2 cellular contexts compared by ENCODE assay signal in the genomic region with DNA sequence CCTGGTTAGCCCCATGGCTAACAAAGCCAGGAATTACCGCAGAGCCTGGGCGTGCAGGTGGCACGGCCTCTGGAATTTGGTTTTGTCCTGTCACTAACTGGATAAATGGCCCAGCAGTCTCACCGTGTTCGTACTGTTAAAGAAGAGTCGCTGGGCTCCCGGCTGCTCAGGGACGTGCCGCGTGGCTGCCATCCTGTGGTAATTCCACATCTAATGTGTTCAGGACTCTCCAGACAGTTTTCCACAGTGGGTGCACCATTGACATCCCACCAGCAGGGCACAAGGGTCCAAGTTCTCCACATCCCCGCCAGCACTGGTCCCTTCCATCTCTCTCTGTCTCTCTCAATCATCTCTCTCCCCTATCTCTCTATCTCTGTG.
TF ChIP-seq lines count a peak whose summit lies in the region.

No MANE protein-coding gene starts in this region.

TF ChIP-seq in A549, 52 proteins besides CTCF, POLR2A, EP300 and RAD21 (continued from another document):
- TF ChIP-seq, protein P1, sequence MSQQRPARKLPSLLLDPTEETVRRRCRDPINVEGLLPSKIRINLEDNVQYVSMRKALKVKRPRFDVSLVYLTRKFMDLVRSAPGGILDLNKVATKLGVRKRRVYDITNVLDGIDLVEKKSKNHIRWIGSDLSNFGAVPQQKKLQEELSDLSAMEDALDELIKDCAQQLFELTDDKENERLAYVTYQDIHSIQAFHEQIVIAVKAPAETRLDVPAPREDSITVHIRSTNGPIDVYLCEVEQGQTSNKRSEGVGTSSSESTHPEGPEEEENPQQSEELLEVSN (IDR thresholded peaks at IDR 0.05; ENCODE audit: borderline replicate concordance, low read depth) = no peak
- TF ChIP-seq USF2 (IDR thresholded peaks at IDR 0.05) = no peak
- no peak for TF ChIP-seq RNF2 (IDR thresholded peaks at IDR 0.05; ENCODE audit: borderline replicate concordance, low read depth)
- TF ChIP-seq KDM1A (IDR thresholded peaks at IDR 0.05; ENCODE audit: low read depth) = no peak
- TF ChIP-seq TFCP2L1 (CRISPR knock-in tag; IDR thresholded peaks at IDR 0.05) = no peak
- no peak for TF ChIP-seq REST (IDR thresholded peaks at IDR 0.05)
- no peak for TF ChIP-seq FOXS1 (CRISPR knock-in tag; IDR thresholded peaks at IDR 0.05)

TF ChIP-seq in SK-N-SH, 30 proteins besides CTCF, POLR2A, EP300 and RAD21:
- no peak for TF ChIP-seq ZBTB33 (IDR thresholded peaks at IDR 0.05; ENCODE audit: borderline replicate concordance, low read depth)
- TF ChIP-seq PBX3 (IDR thresholded peaks at IDR 0.05) = no peak
- no peak for TF ChIP-seq NRF1 (IDR thresholded peaks at IDR 0.05; ENCODE audit: low read depth, low read length)
- TF ChIP-seq, protein P2, sequence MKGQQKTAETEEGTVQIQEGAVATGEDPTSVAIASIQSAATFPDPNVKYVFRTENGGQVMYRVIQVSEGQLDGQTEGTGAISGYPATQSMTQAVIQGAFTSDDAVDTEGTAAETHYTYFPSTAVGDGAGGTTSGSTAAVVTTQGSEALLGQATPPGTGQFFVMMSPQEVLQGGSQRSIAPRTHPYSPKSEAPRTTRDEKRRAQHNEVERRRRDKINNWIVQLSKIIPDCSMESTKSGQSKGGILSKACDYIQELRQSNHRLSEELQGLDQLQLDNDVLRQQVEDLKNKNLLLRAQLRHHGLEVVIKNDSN (IDR thresholded peaks at IDR 0.05; ENCODE audit: borderline replicate concordance, low read depth) = no peak
- TF ChIP-seq RFX5 (IDR thresholded peaks at IDR 0.05; ENCODE audit: low read length) = no peak
- TF ChIP-seq TAF1 (IDR thresholded peaks at IDR 0.05; ENCODE audit: borderline replicate concordance, low read depth, low read length) = no peak
- no peak for TF ChIP-seq POLR2AphosphoS5 (IDR thresholded peaks at IDR 0.05; ENCODE audit: low read depth, low read length)
- TF ChIP-seq, protein P3, sequence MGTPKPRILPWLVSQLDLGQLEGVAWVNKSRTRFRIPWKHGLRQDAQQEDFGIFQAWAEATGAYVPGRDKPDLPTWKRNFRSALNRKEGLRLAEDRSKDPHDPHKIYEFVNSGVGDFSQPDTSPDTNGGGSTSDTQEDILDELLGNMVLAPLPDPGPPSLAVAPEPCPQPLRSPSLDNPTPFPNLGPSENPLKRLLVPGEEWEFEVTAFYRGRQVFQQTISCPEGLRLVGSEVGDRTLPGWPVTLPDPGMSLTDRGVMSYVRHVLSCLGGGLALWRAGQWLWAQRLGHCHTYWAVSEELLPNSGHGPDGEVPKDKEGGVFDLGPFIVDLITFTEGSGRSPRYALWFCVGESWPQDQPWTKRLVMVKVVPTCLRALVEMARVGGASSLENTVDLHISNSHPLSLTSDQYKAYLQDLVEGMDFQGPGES (IDR thresholded peaks at IDR 0.05; ENCODE audit: low read depth, low read length) = no peak
- no peak for TF ChIP-seq GATA2 (CRISPR knock-in tag; IDR thresholded peaks at IDR 0.05)
- TF ChIP-seq RCOR1 (IDR thresholded peaks at IDR 0.05; ENCODE audit: low read length) = no peak
- TF ChIP-seq USF2 (IDR thresholded peaks at IDR 0.05; ENCODE audit: borderline replicate concordance, low read depth, low read length) = no peak
- no peak for TF ChIP-seq REST (IDR thresholded peaks at IDR 0.05; ENCODE audit: low read depth, low read length)
- TF ChIP-seq MEF2A (IDR thresholded peaks at IDR 0.05; ENCODE audit: borderline replicate concordance, low read depth) = no peak
- TF ChIP-seq YY1 (IDR thresholded peaks at IDR 0.05; ENCODE audit: low read depth) = no peak
- no peak for TF ChIP-seq CHD2 (IDR thresholded peaks at IDR 0.05; ENCODE audit: low read length, partially characterized antibody)
- TF ChIP-seq TCF12 (IDR thresholded peaks at IDR 0.05) = no peak
- TF ChIP-seq RXRA (IDR thresholded peaks at IDR 0.05; ENCODE audit: borderline replicate concordance, low read depth) = no peak
